8 cellular contexts compared by ENCODE assay signal in the genomic region with DNA sequence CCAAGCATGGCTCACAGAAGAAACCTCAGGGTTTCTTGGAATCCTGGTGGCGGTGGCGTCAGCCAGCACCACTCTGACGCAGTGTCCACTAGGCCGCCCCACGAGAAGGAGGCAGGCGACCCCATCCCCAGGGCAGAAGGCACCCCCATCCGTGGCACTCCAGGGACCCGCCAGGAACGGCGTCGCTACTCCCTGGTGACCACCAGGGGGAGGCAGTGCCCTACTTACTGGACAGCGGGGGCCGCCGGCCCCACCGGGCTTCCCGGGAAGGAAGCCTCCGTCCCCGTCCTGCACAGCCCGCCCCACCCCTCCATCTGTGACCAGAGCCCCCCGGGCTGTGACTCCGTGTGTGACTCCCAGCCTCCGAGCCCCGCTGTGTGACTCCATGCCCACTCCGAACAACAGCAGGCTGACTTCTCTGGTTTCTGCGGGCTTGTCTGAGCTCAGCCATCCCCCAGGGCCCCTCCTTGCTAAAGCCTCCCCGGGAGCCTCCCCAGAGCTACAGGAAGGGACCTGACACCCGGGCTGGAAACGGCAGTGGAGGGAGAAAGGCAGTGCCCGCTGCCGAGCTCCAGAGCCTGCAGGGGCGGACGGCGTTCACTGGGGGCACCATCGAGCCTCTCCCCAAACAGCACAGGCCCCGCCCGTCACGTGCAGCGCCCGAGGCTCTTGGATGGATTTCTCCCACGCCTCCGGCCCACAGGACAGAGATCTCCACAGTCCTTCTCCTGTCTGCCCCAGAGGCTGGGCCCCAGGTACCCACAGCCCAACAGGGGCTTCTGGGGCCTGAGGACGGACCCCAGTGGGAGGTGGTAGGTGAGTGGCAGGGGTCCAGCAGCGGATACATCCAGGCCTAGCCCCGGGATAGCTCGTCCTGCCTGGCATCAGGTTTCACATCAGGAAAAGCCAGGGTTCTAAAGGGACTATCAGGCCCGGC. TPM values are rescaled to one million over a fixed set of nuclear protein-coding genes. Genes with fewer than 3 reads are reported as not detected.
DNase-seq lines count a peak whose midpoint lies in the region; ATAC-seq and TF ChIP-seq lines count a peak whose summit lies in the region.

No MANE protein-coding gene starts in this region.

- H3K27me3 ChIP-seq in heart right ventricle = no peaks in the 10 kb centered on the region
- no peaks in the 10 kb centered on the region for H3K27me3 ChIP-seq in tibial artery

- H3K27me3 Mint-ChIP-seq in Calu3 (ENCODE audit: unreplicated experiment) = peaks cover 29% of the 10 kb centered on the region

- H3K27ac Mint-ChIP-seq in Calu3 (ENCODE audit: unreplicated experiment) = no peak overlapping the region

- peaks cover 7% of the 10 kb centered on the region for H3K36me3 Mint-ChIP-seq in Calu3 (ENCODE audit: insufficient read depth, unreplicated experiment)

- CTCF ChIA-PET in Calu3 (lab: Charles Lee) = interaction anchor here (0.8 to 2.4 kb wide), 7 partner anchors 10 to 672 kb away, joined by 3 to 22 read pairs (median 4); a partner anchor contains a TSS

- TF ChIP-seq CTCF in Calu3 (IDR thresholded peaks at IDR 0.05; ENCODE audit: unreplicated experiment) (peak; percentile 72), heart right ventricle (IDR thresholded peaks at IDR 0.05) (peak; percentile 84 to 95 (median 88)), tibial artery (IDR thresholded peaks at IDR 0.05) (peak; percentile 84 to 86)

- intact Hi-C loops in Calu3 (cut with micrococcal nuclease; ENCODE audit: unreplicated experiment) (loop anchor here (2.0 to 5.0 kb wide), 2 partner anchors 36 to 498 kb away; a partner anchor contains a TSS), heart right ventricle (cut with DNase I) (loop anchor here (1.0 to 10.0 kb wide), 4 partner anchors 88 to 501 kb away; a partner anchor contains a TSS), tibial artery (cut with DNase I; ENCODE audit: low total_unique reads) (loop anchor here (2.0 kb wide), 2 partner anchors 36 to 498 kb away; a partner anchor contains a TSS)

- peak; percentile 83 for DNase-seq in Calu3
- peak; percentile 97 for DNase-seq in HCEC 1CT
- peak; percentile 57 for DNase-seq in NCI-H146 treated with DMSO at 0.1 percent for 48 hours (lab: John Stamatoyannopoulos, UW; ENCODE audit: unreplicated experiment)
- peak; percentile 33 to 66 (median 63) for DNase-seq in T-helper 1 cell
- peak; percentile 85 for DNase-seq in amniotic epithelial cell (ENCODE audit: low read depth)
- DNase-seq in heart right ventricle = peak; percentile 84 to 86
- DNase-seq in pons (ENCODE audit: low spot score) = peak; percentile 65
- DNase-seq in tibial artery = peak; percentile 88 to 92

- peak; percentile 91 to 96 (median 93) for ATAC-seq in heart right ventricle

- H3K27ac ChIP-seq in heart right ventricle = peak overlapping the region; percentile 51 to 87 (median 74)
- peak overlapping the region; percentile 82 to 84 for H3K27ac ChIP-seq in tibial artery

- 1 to 2% methylated on average over 45 to 46 of the region's 46 CpGs for WGBS in heart right ventricle, 2 donors

- H3K9me3 ChIP-seq in heart right ventricle = peaks cover 0 to 6% (median 0%) of the 10 kb centered on the region in 11 donors
- H3K9me3 ChIP-seq in tibial artery = no peaks in the 10 kb centered on the region

- H3K4me1 ChIP-seq in heart right ventricle = peaks cover 0 to 17% (median 11%) of the 10 kb centered on the region in 9 donors
- peaks cover 0 to 12% (median 10%) of the 10 kb centered on the region in 4 donors for H3K4me1 ChIP-seq in tibial artery

- no peaks in the 10 kb centered on the region for H3K36me3 ChIP-seq in heart right ventricle
- no peaks in the 10 kb centered on the region for H3K36me3 ChIP-seq in tibial artery

- peaks cover 11% of the 10 kb centered on the region for H3K4me1 Mint-ChIP-seq in Calu3 (ENCODE audit: low read depth, unreplicated experiment)

- peak overlapping the region; percentile 44 to 67 (median 58) for H3K4me3 ChIP-seq in heart right ventricle
- H3K4me3 ChIP-seq in tibial artery = peak overlapping the region; percentile 57 to 74

- no TSS peak for BruUV-seq in Calu3 (replicated peaks; lab: Mats Ljungman, UMichigan)

- H3K4me3 Mint-ChIP-seq in Calu3 (ENCODE audit: low read depth, unreplicated experiment) = peak overlapping the region; percentile 77

- no peaks in the 10 kb centered on the region for H3K9me3 Mint-ChIP-seq in Calu3 (ENCODE audit: low read depth, unreplicated experiment)

RNA-seq across cellular contexts. Expression of a gene that starts 21.1 kb away (rescaled TPM):
- total RNA-seq in Calu3 (2022) (not detected in 2 replicates), heart right ventricle (1 to 10 TPM; 2.7 to 7.0 (median 5.0) TPM)
- polyA plus RNA-seq in heart right ventricle = 1 to 10 TPM; 4.6 to 7.5 TPM

RNA-seq across cellular contexts. Expression of a gene that starts 35.5 kb away (rescaled TPM):
- total RNA-seq in Calu3 (2022) (266 and 278 TPM in 2 replicates), heart right ventricle (100 to 1,000 TPM; 104 to 178 (median 124) TPM)
- polyA plus RNA-seq in heart right ventricle = 100 to 1,000 TPM in 1 of 2 donors, 10 to 100 TPM in 1; 98.8 to 222 TPM

RNA-seq across cellular contexts. Expression of a gene that starts 35.8 kb away (rescaled TPM):
- 2.7 and 3.8 TPM in 2 replicates for total RNA-seq in Calu3 (2022)
- under 1 TPM in 3 of 10 donors, not detected in 7; 0.15 to 0.21 (median 0.20) TPM for total RNA-seq in heart right ventricle
- 1 to 10 TPM in 1 of 2 donors, not detected in 1; 6.4 TPM for polyA plus RNA-seq in heart right ventricle

Comparison
In these comparisons a context has a peak if more than half of its experiments do, and no peak if none do; other contexts are left out.
1. Peak in every context shown above with its lines: DNase-seq, ATAC-seq, H3K4me3 ChIP-seq and H3K27ac ChIP-seq.